ENCODE assay signal across 9 cellular contexts in the genomic region with DNA sequence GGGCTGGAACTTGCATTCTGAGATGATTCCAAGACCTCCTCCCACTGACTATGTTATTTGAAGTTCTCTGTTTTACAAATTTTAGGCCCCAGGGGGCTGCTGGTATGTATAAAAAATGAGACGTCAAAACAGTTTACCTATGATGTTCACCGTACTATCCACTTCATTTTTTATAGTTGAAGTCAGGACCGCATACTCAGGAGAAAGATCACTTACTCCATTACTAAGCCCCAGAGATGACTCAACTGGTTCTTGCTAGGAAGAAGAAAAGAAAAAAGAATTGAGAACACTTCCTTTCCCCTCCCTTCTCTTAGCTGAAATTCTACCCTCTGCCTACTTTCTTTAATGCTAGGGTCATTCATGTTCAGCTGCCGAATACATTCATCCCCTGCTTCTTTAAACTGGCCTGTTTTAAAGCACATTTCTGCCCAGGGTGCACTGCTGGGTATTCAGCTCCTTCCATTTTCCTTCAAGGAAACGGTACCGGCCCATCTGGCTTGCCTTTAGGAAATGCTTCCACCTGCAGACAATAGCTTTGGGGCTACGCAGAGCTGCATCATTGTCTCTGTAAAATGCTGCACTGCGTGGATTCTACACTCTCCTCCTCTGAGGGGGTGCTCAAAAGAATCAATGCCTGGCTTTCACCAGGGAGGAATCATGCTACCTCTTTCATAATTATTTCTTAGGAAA.
A peak's percentile ranks its signal among the peaks of the same experiment; 100 is the strongest.
DNase-seq lines count a peak whose midpoint lies in the region; ATAC-seq and TF ChIP-seq lines count a peak whose summit lies in the region.
"Had no signal": no experiment of that assay in that cellular context is flagged by ENCODE, and none has a peak within 500 bp of the region (broad histone marks: within the 10 kb centered on the region; RNA-seq: fewer than 3 reads in every experiment).

No MANE protein-coding gene starts in this region.

- no peak overlapping the region for H3K4me3 Mint-ChIP-seq in progenitor cell of endocrine pancreas (ENCODE audit: low read depth)

- peaks cover 17 to 38% of the 10 kb centered on the region in 2 donors for H3K4me1 ChIP-seq in gastrocnemius medialis

- H3K36me3 Mint-ChIP-seq in progenitor cell of endocrine pancreas (ENCODE audit: insufficient read depth) = peaks cover 25% of the 10 kb centered on the region

- peak overlapping the region; percentile 54 to 74 (median 67) for H3K27ac ChIP-seq in gastrocnemius medialis

- no peak overlapping the region for H3K27ac Mint-ChIP-seq in progenitor cell of endocrine pancreas

- TF ChIP-seq POLR2A in gastrocnemius medialis (IDR thresholded peaks at IDR 0.05) = no peak

- DNase-seq in GM03348 (ENCODE audit: low spot score) = peak; percentile 60
- DNase-seq in gastrocnemius medialis = no peak
- no peak for DNase-seq in Ammon's horn (ENCODE audit: low spot score)
- no peak for DNase-seq in progenitor cell of endocrine pancreas (ENCODE audit: low spot score, unreplicated experiment)
- DNase-seq: SIG-M5 had no signal

- H3K36me3 ChIP-seq in gastrocnemius medialis = peaks cover 0 to 40% of the 10 kb centered on the region in 2 donors

- in situ Hi-C loops in gastrocnemius medialis (cut with MboI; ENCODE audit: low sequenced_read_pairs in 4 of 4) = no loop called here

- H3K9me3 Mint-ChIP-seq in progenitor cell of endocrine pancreas (ENCODE audit: low read depth) = no peaks in the 10 kb centered on the region

- no peaks in the 10 kb centered on the region for H3K4me1 Mint-ChIP-seq in progenitor cell of endocrine pancreas (ENCODE audit: low read depth)

- TF ChIP-seq CTCF in gastrocnemius medialis (IDR thresholded peaks at IDR 0.05 in 4 of 5, conservative IDR thresholded peaks at IDR 0.05 in 1 of 5) (no peak), progenitor cell of endocrine pancreas (IDR thresholded peaks at IDR 0.05; ENCODE audit: unreplicated experiment) (no peak)

- H3K4me3 ChIP-seq in gastrocnemius medialis = no peak overlapping the region

- ATAC-seq in SK-N-SH treated with all-trans-retinoic acid at 6 μM for 48 hours = peak; percentile 95
- peak; percentile 62 for ATAC-seq in esophagus mucosa
- no peak for ATAC-seq in gastrocnemius medialis
- ATAC-seq in HG03439 (IDR thresholded peaks at IDR 0.05; ENCODE audit: unreplicated experiment) = no peak
- ATAC-seq in GM19455 (IDR thresholded peaks at IDR 0.05; ENCODE audit: unreplicated experiment) = no peak

- H3K9me3 ChIP-seq in gastrocnemius medialis = no peaks in the 10 kb centered on the region

- H3K27me3 ChIP-seq in gastrocnemius medialis = no peaks in the 10 kb centered on the region

- H3K27me3 Mint-ChIP-seq in progenitor cell of endocrine pancreas = no peaks in the 10 kb centered on the region

- intact Hi-C loops in gastrocnemius medialis (cut with DNase I; ENCODE audit: low total_unique reads) = no loop called here

TF ChIP-seq in SK-N-SH treated with all-trans-retinoic acid at 6 μM for 48 hours, 23 proteins besides CTCF, POLR2A, EP300 and RAD21:
- TF ChIP-seq ZNF70 (CRISPR knock-in tag; IDR thresholded peaks at IDR 0.05) = no peak
- TF ChIP-seq SNAI2 (CRISPR knock-in tag; IDR thresholded peaks at IDR 0.05) = no peak
- 0 out of 2 replicates have a peak, but pooled peaks have one; percentile 27 for TF ChIP-seq ISL1 (CRISPR knock-in tag; IDR thresholded peaks at IDR 0.05)
- TF ChIP-seq, protein P1, sequence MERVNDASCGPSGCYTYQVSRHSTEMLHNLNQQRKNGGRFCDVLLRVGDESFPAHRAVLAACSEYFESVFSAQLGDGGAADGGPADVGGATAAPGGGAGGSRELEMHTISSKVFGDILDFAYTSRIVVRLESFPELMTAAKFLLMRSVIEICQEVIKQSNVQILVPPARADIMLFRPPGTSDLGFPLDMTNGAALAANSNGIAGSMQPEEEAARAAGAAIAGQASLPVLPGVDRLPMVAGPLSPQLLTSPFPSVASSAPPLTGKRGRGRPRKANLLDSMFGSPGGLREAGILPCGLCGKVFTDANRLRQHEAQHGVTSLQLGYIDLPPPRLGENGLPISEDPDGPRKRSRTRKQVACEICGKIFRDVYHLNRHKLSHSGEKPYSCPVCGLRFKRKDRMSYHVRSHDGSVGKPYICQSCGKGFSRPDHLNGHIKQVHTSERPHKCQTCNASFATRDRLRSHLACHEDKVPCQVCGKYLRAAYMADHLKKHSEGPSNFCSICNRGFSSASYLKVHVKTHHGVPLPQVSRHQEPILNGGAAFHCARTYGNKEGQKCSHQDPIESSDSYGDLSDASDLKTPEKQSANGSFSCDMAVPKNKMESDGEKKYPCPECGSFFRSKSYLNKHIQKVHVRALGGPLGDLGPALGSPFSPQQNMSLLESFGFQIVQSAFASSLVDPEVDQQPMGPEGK (CRISPR knock-in tag; IDR thresholded peaks at IDR 0.05; ENCODE audit: borderline replicate concordance) = peak; percentile 63; the same call in 1 of the 2 replicates
- TF ChIP-seq CSDC2 (CRISPR knock-in tag; IDR thresholded peaks at IDR 0.05) = no peak

Comparison
In these comparisons a context has a peak if more than half of its experiments do, and no peak if none do; other contexts are left out.
1. ATAC-seq: peak in SK-N-SH treated with all-trans-retinoic acid at 6 μM for 48 hours (single experiment) and esophagus mucosa (single experiment); none in gastrocnemius medialis (0 of 2), HG03439 (single experiment) and GM19455 (single experiment).